Comparison of ENCODE assay signal across 9 cellular contexts in genomic region chr9:131402738-131403492, GRCh38. TPM values are rescaled to one million over a fixed set of nuclear protein-coding genes. Genes with fewer than 3 reads are reported as not detected.
DNase-seq lines count a peak whose midpoint lies in the region; ATAC-seq and TF ChIP-seq lines count a peak whose summit lies in the region.
"Had no signal": no experiment of that assay in that cellular context is flagged by ENCODE, and none has a peak within 500 bp of the region (broad histone marks: within the 10 kb centered on the region; RNA-seq: fewer than 3 reads in every experiment).

No MANE protein-coding gene starts in this region.

- peak overlapping the region; percentile 13; the same call in 1 of the 2 replicates for H3K18ac ChIP-seq in IMR-90 (ENCODE audit: low read depth, low read length)

- H4K5ac ChIP-seq in IMR-90 (ENCODE audit: low read depth, low read length), result no peak overlapping the region

- H4K8ac ChIP-seq in IMR-90 (ENCODE audit: low read depth in 2 of 2, low read length in 2 of 2), result peak overlapping the region in 1 of 2 experiments; percentile 12; a peak in 1 of 4 replicates

- no peak for TF ChIP-seq CTCF in AG09309 (IDR thresholded peaks at IDR 0.05; ENCODE audit: control insufficient read depth, insufficient read depth, low read depth, low read length, missing control alignments)
- no peak for TF ChIP-seq CTCF in IMR-90 (conservative IDR thresholded peaks at IDR 0.05; ENCODE audit: low read depth, low read length)
- no peak for TF ChIP-seq CTCF in adrenal gland (IDR thresholded peaks at IDR 0.05)
- TF ChIP-seq CTCF in cardiac muscle cell (IDR thresholded peaks at IDR 0.05; ENCODE audit: low read depth, low read length), result no peak
- TF ChIP-seq CTCF in parathyroid adenoma (IDR thresholded peaks at IDR 0.05), result no peak
- no peak for TF ChIP-seq CTCF in GM20000 (IDR thresholded peaks at IDR 0.05; ENCODE audit: extremely low read depth, missing control alignments)

- 20% methylated on average over 5 of the region's 12 CpGs; no CpG with 5 or more reads in 1 of the 2 experiments for WGBS in IMR-90 (ENCODE audit: extremely low coverage in 2 of 2, insufficient read length in 1 of 2), 2 experiments
- WGBS in adrenal gland, 4 donors, result 20 to 24% (median 21%) methylated on average over 12 of the region's 12 CpGs

- TF ChIP-seq RAD21 in IMR-90 (IDR thresholded peaks at IDR 0.05; ENCODE audit: low read length), result no peak

- DNase-seq in AG09309 (ENCODE audit: low read depth) (peak; percentile 55), IMR-90 (peak; percentile 89), adrenal gland (peak; percentile 86 to 97 (median 95)), cardiac muscle cell (ENCODE audit: low read depth in 1 of 2, low spot score in 1 of 2) (peak in 1 of 2 donors; percentile 94), HPDE6-E6E7 (ENCODE audit: extremely low spot score) (no peak), GM20000 (ENCODE audit: low spot score) (no peak)

- H4K91ac ChIP-seq in IMR-90 (ENCODE audit: insufficient read depth, low read depth, low read length), result peak overlapping the region; percentile 9; the same call in 1 of the 2 replicates

- H3K9me1 ChIP-seq in IMR-90 (ENCODE audit: insufficient read depth, low read length), result peaks cover 45% of the 10 kb centered on the region

- peak overlapping the region; percentile 77 for H3K4me2 ChIP-seq in IMR-90 (ENCODE audit: low read depth, low read length)
- H3K4me2 ChIP-seq in parathyroid adenoma (ENCODE audit: low read length), result peak overlapping the region; percentile 56

- H3K4me1 ChIP-seq in IMR-90 (ENCODE audit: control insufficient read depth, insufficient read depth, low read length), result peaks cover 44% of the 10 kb centered on the region
- H3K4me1 ChIP-seq in adrenal gland (replicated peaks in 1 of 2), result peaks cover 78 to 99% of the 10 kb centered on the region in 2 donors
- peaks cover 68% of the 10 kb centered on the region for H3K4me1 ChIP-seq in cardiac muscle cell (ENCODE audit: low read depth)
- H3K4me1 ChIP-seq in parathyroid adenoma, result peaks cover 25% of the 10 kb centered on the region

- H3K4me3 ChIP-seq in AG09309 (ENCODE audit: control insufficient read depth, low read depth, low read length), result no peak overlapping the region
- no peak overlapping the region for H3K4me3 ChIP-seq in IMR-90 (ENCODE audit: insufficient read depth, low read depth, low read length)
- no peak overlapping the region for H3K4me3 ChIP-seq in adrenal gland
- H3K4me3 ChIP-seq in cardiac muscle cell, result no peak overlapping the region
- H3K4me3 ChIP-seq in parathyroid adenoma (ENCODE audit: low read depth, low read length), result peak overlapping the region; percentile 4

- peaks cover 0 to 65% of the 10 kb centered on the region in 2 experiments; a peak in 2 of 4 replicates for H3K79me1 ChIP-seq in IMR-90 (ENCODE audit: low read depth in 1 of 2, low read length in 2 of 2)

- H3K36me3 ChIP-seq in IMR-90 (ENCODE audit: control insufficient read depth, insufficient read depth, low read length), result peaks cover 4% of the 10 kb centered on the region
- H3K36me3 ChIP-seq in adrenal gland (replicated peaks in 1 of 2), result no peaks in the 10 kb centered on the region
- H3K36me3 ChIP-seq in cardiac muscle cell, result no peaks in the 10 kb centered on the region
- H3K36me3 ChIP-seq in parathyroid adenoma (ENCODE audit: control insufficient read depth, insufficient read depth, low read length), result no peaks in the 10 kb centered on the region
- H3K36me3 ChIP-seq: neutrophil had no signal

- H4K20me1 ChIP-seq in IMR-90 (ENCODE audit: insufficient read depth, low read length), result peaks cover 98% of the 10 kb centered on the region

- BruUV-seq in IMR-90 (replicated peaks; lab: Mats Ljungman, UMichigan), result no TSS peak

- no peak overlapping the region for H2AFZ ChIP-seq in IMR-90 (replicated peaks; ENCODE audit: low read length, poor library complexity)
- no peak overlapping the region for H2AFZ ChIP-seq in parathyroid adenoma

- no peak overlapping the region for H2BK15ac ChIP-seq in IMR-90 (ENCODE audit: low read depth, low read length)

- H3K23ac ChIP-seq in IMR-90 (ENCODE audit: low read depth, low read length), result peak overlapping the region; percentile 69; the same call in 1 of the 2 replicates

- TF ChIP-seq POLR2A in IMR-90 (IDR thresholded peaks at IDR 0.05; ENCODE audit: low read depth, low read length) (no peak), adrenal gland (IDR thresholded peaks at IDR 0.05) (peak in 1 of 2 donors; percentile 80)

- H3K4ac ChIP-seq in IMR-90 (ENCODE audit: low read depth, low read length), result peak overlapping the region; percentile 71

- H2AK5ac ChIP-seq in IMR-90 (ENCODE audit: low read depth, low read length), result peak overlapping the region; percentile 41

- peak overlapping the region; percentile 47 for H3K14ac ChIP-seq in IMR-90 (replicated peaks; ENCODE audit: low read depth, low read length)

- H2BK120ac ChIP-seq in IMR-90 (ENCODE audit: low read depth, low read length), result peak overlapping the region; percentile 38

- in situ Hi-C loops in IMR-90 (cut with MboI; ENCODE audit: low sequenced_read_pairs), result no loop called here

- no peak overlapping the region for H3K9ac ChIP-seq in IMR-90 (ENCODE audit: low read depth, low read length)
- H3K9ac ChIP-seq in parathyroid adenoma, result no peak overlapping the region

- peak overlapping the region; percentile 48; the same call in 1 of the 2 replicates for H3K27ac ChIP-seq in IMR-90 (ENCODE audit: insufficient read depth, low read length)
- peak overlapping the region; percentile 78 to 95 (median 88) for H3K27ac ChIP-seq in adrenal gland
- H3K27ac ChIP-seq in cardiac muscle cell, result peak overlapping the region; percentile 47
- H3K27ac ChIP-seq in parathyroid adenoma, result peak overlapping the region; percentile 59
- H3K27ac ChIP-seq: neutrophil had no signal

- dilution Hi-C loops in IMR-90 (cut with HindIII; ENCODE audit: low sequenced_read_pairs, unreplicated experiment), result no loop called here

- 0 out of 2 replicates have a peak overlapping the region, but pooled peaks have one; percentile 24 for H2BK20ac ChIP-seq in IMR-90 (ENCODE audit: low read depth, low read length)

- peak; percentile 62 for ATAC-seq in IMR-90 (ENCODE audit: low read depth)
- no peak for ATAC-seq in HG02884 (IDR thresholded peaks at IDR 0.05; ENCODE audit: unreplicated experiment)

- POLR2A ChIA-PET in IMR-90 (lab: Charles Lee; ENCODE audit: unreplicated experiment), result no interaction called here

- no peaks in the 10 kb centered on the region for H3K9me3 ChIP-seq in IMR-90 (ENCODE audit: control insufficient read depth, insufficient read depth, low read length)
- H3K9me3 ChIP-seq in adrenal gland (replicated peaks in 1 of 3), result no peaks in the 10 kb centered on the region
- no peaks in the 10 kb centered on the region for H3K9me3 ChIP-seq in cardiac muscle cell (ENCODE audit: low read depth)
- H3K9me3 ChIP-seq in parathyroid adenoma (ENCODE audit: control insufficient read depth, low read length), result no peaks in the 10 kb centered on the region
- H3K9me3 ChIP-seq: neutrophil had no signal

- H2AK9ac ChIP-seq in IMR-90 (replicated peaks; ENCODE audit: low read depth, low read length, poor library complexity), result no peak overlapping the region

- H3K27me3 ChIP-seq in IMR-90 (ENCODE audit: control insufficient read depth, insufficient read depth, low read length), result no peaks in the 10 kb centered on the region
- H3K27me3 ChIP-seq in adrenal gland, result no peaks in the 10 kb centered on the region
- no peaks in the 10 kb centered on the region for H3K27me3 ChIP-seq in cardiac muscle cell
- no peaks in the 10 kb centered on the region for H3K27me3 ChIP-seq in parathyroid adenoma (ENCODE audit: control insufficient read depth, insufficient read depth, low read length)
- H3K27me3 ChIP-seq: neutrophil had no signal

- CTCF ChIA-PET in IMR-90 (lab: Yijun Ruan, JAX), result interaction anchor here (0.6 kb wide), 1 partner anchor 24 kb away, joined by 3 read pairs; no protein-coding TSS in a partner anchor

- no peak overlapping the region for H3K56ac ChIP-seq in IMR-90 (ENCODE audit: extremely low read depth, insufficient read depth, low read length)

- peak overlapping the region; percentile 47 for H2BK5ac ChIP-seq in IMR-90 (ENCODE audit: low read depth, low read length, poor library complexity, severe bottlenecking)

- H3K79me2 ChIP-seq in parathyroid adenoma, result peaks cover 63% of the 10 kb centered on the region

- intact Hi-C loops in IMR-90 (cut with micrococcal nuclease) (no loop called here), adrenal gland (cut with DNase I) (loop anchor here in 1 of 2 donors (10.0 kb wide), 1 partner anchor 762 kb away; the partner anchor contains the start of gene NTNG2)

TF ChIP-seq in IMR-90, 13 proteins besides CTCF, POLR2A, EP300 and RAD21 (continues in another document):
- TF ChIP-seq FOS (IDR thresholded peaks at IDR 0.05; ENCODE audit: low read depth, low read length) (0 out of 2 replicates have a peak, but pooled peaks have one; percentile 18), CEBPB (IDR thresholded peaks at IDR 0.05; ENCODE audit: low read depth, low read length) (peak; percentile 94), SMC3 (IDR thresholded peaks at IDR 0.05; ENCODE audit: low read depth, low read length) (no peak), CHD1 (IDR thresholded peaks at IDR 0.05; ENCODE audit: low read depth, low read length) (no peak), MAZ (IDR thresholded peaks at IDR 0.05; ENCODE audit: borderline replicate concordance, low read depth, low read length) (no peak), BHLHE40 (IDR thresholded peaks at IDR 0.05; ENCODE audit: low read depth, low read length) (no peak), MAFK (IDR thresholded peaks at IDR 0.05; ENCODE audit: low read depth, low read length) (no peak), MXI1 (IDR thresholded peaks at IDR 0.05; ENCODE audit: borderline replicate concordance, low read depth, low read length) (no peak), ELK1 (IDR thresholded peaks at IDR 0.05; ENCODE audit: borderline replicate concordance, low read depth, low read length) (no peak), NFE2L2 (IDR thresholded peaks at IDR 0.05; ENCODE audit: low read depth, low read length) (peak; percentile 56; the same call in 1 of the 2 replicates)

RNA-seq across cellular contexts. Expression of gene PRRC2B, which starts 9.0 kb away (rescaled TPM):
- total RNA-seq in IMR-90 (2012; rRNA removed), result 19.4 and 22.2 TPM in 2 replicates
- 39.1 and 46.5 TPM in 2 replicates for polyA plus RNA-seq in IMR-90 (2012; rRNA removed)
- 26.8 and 31.7 TPM in 2 replicates for polyA plus RNA-seq in IMR-90 (2012; cell fraction: cytosol; rRNA removed)
- polyA plus RNA-seq in IMR-90 (2012; cell fraction: nucleus; rRNA removed; ENCODE audit: low replicate concordance), result 111 and 118 TPM in 2 replicates
- total RNA-seq in adrenal gland, result 100 to 1,000 TPM; 109 to 255 (median 161) TPM
- polyA plus RNA-seq in adrenal gland, result 100 to 1,000 TPM in 1 of 3 donors, 10 to 100 TPM in 2; 56.9 to 141 (median 98.1) TPM
- 166 and 259 TPM in 2 replicates for total RNA-seq in cardiac muscle cell
- polyA plus RNA-seq in cardiac muscle cell, result 71.1 and 112 TPM in 2 replicates

Comparison
In these comparisons a context has a peak if more than half of its experiments do, and no peak if none do; other contexts are left out.
1. DNase-seq: peak in AG09309 (single experiment), IMR-90 (single experiment) and adrenal gland (7 of 7); none in HPDE6-E6E7 (single experiment) and GM20000 (single experiment).
2. Peak in every context shown above with its lines, with median percentiles within 50 percentile points of each other: H3K27ac ChIP-seq.